Comparison of ENCODE assay signal across 1 cellular context in genomic region chr9:5489630-5490484, GRCh38.
TF ChIP-seq lines count a peak whose summit lies in the region.

No MANE protein-coding gene starts in this region.

TF ChIP-seq in K562, 482 proteins besides CTCF, POLR2A, EP300 and RAD21:
- TF ChIP-seq PHTF2 (CRISPR knock-in tag; IDR thresholded peaks at IDR 0.05), result no peak
- TF ChIP-seq, protein P1, sequence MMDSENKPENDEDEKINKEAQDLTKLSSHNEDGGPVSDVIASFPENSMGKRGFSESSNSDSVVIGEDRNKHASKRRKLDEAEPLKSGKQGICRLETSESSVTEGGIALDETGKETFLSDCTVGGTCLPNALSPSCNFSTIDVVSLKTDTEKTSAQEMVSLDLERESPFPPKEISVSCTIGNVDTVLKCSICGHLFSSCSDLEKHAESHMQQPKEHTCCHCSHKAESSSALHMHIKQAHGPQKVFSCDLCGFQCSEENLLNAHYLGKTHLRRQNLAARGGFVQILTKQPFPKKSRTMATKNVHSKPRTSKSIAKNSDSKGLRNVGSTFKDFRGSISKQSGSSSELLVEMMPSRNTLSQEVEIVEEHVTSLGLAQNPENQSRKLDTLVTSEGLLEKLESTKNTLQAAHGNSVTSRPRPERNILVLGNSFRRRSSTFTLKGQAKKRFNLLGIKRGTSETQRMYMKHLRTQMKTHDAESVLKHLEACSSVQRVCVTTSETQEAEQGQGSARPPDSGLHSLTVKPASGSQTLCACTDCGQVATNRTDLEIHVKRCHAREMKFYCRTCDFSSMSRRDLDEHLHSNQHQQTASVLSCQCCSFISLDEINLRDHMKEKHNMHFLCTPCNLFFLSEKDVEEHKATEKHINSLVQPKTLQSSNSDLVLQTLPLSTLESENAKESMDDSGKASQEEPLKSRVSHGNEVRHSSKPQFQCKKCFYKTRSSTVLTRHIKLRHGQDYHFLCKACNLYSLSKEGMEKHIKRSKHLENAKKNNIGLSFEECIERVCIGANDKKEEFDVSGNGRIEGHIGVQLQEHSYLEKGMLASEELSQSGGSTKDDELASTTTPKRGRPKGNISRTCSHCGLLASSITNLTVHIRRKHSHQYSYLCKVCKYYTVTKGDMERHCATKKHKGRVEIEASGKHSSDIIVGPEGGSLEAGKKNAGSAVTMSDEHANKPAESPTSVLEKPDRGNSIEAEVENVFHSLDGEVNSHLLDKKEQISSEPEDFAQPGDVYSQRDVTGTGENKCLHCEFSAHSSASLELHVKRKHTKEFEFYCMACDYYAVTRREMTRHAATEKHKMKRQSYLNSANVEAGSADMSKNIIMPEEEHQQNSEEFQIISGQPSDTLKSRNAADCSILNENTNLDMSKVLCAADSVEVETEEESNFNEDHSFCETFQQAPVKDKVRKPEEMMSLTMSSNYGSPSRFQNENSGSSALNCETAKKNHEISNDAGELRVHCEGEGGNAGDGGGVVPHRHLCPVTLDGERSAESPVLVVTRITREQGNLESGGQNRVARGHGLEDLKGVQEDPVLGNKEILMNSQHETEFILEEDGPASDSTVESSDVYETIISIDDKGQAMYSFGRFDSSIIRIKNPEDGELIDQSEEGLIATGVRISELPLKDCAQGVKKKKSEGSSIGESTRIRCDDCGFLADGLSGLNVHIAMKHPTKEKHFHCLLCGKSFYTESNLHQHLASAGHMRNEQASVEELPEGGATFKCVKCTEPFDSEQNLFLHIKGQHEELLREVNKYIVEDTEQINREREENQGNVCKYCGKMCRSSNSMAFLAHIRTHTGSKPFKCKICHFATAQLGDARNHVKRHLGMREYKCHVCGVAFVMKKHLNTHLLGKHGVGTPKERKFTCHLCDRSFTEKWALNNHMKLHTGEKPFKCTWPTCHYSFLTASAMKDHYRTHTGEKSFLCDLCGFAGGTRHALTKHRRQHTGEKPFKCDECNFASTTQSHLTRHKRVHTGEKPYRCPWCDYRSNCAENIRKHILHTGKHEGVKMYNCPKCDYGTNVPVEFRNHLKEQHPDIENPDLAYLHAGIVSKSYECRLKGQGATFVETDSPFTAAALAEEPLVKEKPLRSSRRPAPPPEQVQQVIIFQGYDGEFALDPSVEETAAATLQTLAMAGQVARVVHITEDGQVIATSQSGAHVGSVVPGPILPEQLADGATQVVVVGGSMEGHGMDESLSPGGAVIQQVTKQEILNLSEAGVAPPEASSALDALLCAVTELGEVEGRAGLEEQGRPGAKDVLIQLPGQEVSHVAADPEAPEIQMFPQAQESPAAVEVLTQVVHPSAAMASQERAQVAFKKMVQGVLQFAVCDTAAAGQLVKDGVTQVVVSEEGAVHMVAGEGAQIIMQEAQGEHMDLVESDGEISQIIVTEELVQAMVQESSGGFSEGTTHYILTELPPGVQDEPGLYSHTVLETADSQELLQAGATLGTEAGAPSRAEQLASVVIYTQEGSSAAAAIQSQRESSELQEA (IDR thresholded peaks at IDR 0.05; ENCODE audit: low read depth), result no peak
- no peak for TF ChIP-seq NR2C2 (CRISPR knock-in tag; IDR thresholded peaks at IDR 0.05)
- no peak for TF ChIP-seq NR2C2 (tag; IDR thresholded peaks at IDR 0.05)
- TF ChIP-seq ZNF224 (CRISPR knock-in tag; IDR thresholded peaks at IDR 0.05), result no peak
- TF ChIP-seq ZNF655 (CRISPR knock-in tag; IDR thresholded peaks at IDR 0.05), result no peak
- TF ChIP-seq, protein P2, sequence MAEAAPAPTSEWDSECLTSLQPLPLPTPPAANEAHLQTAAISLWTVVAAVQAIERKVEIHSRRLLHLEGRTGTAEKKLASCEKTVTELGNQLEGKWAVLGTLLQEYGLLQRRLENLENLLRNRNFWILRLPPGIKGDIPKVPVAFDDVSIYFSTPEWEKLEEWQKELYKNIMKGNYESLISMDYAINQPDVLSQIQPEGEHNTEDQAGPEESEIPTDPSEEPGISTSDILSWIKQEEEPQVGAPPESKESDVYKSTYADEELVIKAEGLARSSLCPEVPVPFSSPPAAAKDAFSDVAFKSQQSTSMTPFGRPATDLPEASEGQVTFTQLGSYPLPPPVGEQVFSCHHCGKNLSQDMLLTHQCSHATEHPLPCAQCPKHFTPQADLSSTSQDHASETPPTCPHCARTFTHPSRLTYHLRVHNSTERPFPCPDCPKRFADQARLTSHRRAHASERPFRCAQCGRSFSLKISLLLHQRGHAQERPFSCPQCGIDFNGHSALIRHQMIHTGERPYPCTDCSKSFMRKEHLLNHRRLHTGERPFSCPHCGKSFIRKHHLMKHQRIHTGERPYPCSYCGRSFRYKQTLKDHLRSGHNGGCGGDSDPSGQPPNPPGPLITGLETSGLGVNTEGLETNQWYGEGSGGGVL (CRISPR knock-in tag; IDR thresholded peaks at IDR 0.05), result no peak
- TF ChIP-seq ZFP1 (CRISPR knock-in tag; IDR thresholded peaks at IDR 0.05), result no peak
- TF ChIP-seq, protein P3, sequence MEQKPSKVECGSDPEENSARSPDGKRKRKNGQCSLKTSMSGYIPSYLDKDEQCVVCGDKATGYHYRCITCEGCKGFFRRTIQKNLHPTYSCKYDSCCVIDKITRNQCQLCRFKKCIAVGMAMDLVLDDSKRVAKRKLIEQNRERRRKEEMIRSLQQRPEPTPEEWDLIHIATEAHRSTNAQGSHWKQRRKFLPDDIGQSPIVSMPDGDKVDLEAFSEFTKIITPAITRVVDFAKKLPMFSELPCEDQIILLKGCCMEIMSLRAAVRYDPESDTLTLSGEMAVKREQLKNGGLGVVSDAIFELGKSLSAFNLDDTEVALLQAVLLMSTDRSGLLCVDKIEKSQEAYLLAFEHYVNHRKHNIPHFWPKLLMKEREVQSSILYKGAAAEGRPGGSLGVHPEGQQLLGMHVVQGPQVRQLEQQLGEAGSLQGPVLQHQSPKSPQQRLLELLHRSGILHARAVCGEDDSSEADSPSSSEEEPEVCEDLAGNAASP (IDR thresholded peaks at IDR 0.05), result no peak
- TF ChIP-seq L3MBTL2 (IDR thresholded peaks at IDR 0.05), result no peak
- TF ChIP-seq BDP1 (IDR thresholded peaks at IDR 0.05; ENCODE audit: insufficient read depth, insufficient read length), result no peak
- no peak for TF ChIP-seq ZNF175 (CRISPR knock-in tag; IDR thresholded peaks at IDR 0.05; ENCODE audit: low read depth)
- no peak for TF ChIP-seq TAF7 (tag; IDR thresholded peaks at IDR 0.05)
- TF ChIP-seq, protein P4, sequence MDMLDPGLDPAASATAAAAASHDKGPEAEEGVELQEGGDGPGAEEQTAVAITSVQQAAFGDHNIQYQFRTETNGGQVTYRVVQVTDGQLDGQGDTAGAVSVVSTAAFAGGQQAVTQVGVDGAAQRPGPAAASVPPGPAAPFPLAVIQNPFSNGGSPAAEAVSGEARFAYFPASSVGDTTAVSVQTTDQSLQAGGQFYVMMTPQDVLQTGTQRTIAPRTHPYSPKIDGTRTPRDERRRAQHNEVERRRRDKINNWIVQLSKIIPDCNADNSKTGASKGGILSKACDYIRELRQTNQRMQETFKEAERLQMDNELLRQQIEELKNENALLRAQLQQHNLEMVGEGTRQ (CRISPR knock-in tag; IDR thresholded peaks at IDR 0.05), result no peak
- no peak for TF ChIP-seq HSF4 (CRISPR knock-in tag; IDR thresholded peaks at IDR 0.05; ENCODE audit: borderline replicate concordance)
- TF ChIP-seq U2AF2 (optimal IDR thresholded peaks at IDR 0.05; ENCODE audit: low read depth, low read length), result no peak
- TF ChIP-seq NR2F6 (CRISPR knock-in tag; IDR thresholded peaks at IDR 0.05), result no peak
- TF ChIP-seq ZFP36 (IDR thresholded peaks at IDR 0.05; ENCODE audit: low read depth, low read length, partially characterized antibody), result no peak
- no peak for TF ChIP-seq ZNF318 (IDR thresholded peaks at IDR 0.05; ENCODE audit: borderline replicate concordance in 1 of 2, low read depth in 1 of 2)
